Comparison of ENCODE assay signal across 9 cellular contexts in the genomic region with DNA sequence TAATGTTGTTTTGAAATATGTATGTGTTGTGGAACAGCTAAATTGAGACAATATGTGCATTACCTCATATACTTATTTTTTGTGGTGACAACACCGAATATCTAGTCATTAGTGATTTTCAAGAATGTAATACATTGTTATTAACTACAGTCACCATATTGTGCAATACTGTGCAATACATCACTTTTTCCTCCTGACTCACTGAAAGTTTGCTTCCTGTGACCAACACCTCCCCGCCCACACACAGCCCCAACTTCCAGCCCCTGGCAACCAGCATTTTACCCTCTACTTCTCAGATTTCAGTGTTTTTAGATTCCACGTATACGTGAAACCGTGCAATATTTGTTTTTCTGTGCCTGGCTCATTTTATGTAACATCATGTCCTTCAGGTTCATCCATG.
DNase-seq lines count a peak whose midpoint lies in the region; ATAC-seq and TF ChIP-seq lines count a peak whose summit lies in the region.
"Had no signal": no experiment of that assay in that cellular context is flagged by ENCODE, and none has a peak within 500 bp of the region (broad histone marks: within the 10 kb centered on the region; RNA-seq: fewer than 3 reads in every experiment).

No MANE protein-coding gene starts in this region.

- DNase-seq in SIG-M5 treated with dmso at 0.1 percent for 504 hours (lab: John Stamatoyannopoulos, UW; ENCODE audit: unreplicated experiment), result peak; percentile 19
- no peak for DNase-seq in SIG-M5 (lab: John Stamatoyannopoulos, UW)
- DNase-seq in OCI-M1 (lab: John Stamatoyannopoulos, UW), result peak; percentile 77
- peak; percentile 96 for DNase-seq in fibroblast of pulmonary artery (ENCODE audit: low read depth)
- peak; percentile 25 for DNase-seq in stimulated activated CD4-positive, alpha-beta T cell treated with anti-CD3 and anti-CD28 coated beads, Interleukin-4, amount 100 ng/mL, for 24 hours
- no peak for DNase-seq in NCI-H1417 treated with DMSO at 0.1 percent for 48 hours (lab: John Stamatoyannopoulos, UW)
- DNase-seq in NCI-H526 (lab: John Stamatoyannopoulos, UW), result no peak

- H3K4me3 ChIP-seq in fibroblast of pulmonary artery (replicated peaks; ENCODE audit: low read depth, low read length), result no peak overlapping the region
- H3K4me3 ChIP-seq: BLaER1 had no signal

- ATAC-seq in GM21576 (IDR thresholded peaks at IDR 0.05; ENCODE audit: unreplicated experiment), result no peak

- no peak for TF ChIP-seq CTCF in fibroblast of pulmonary artery (IDR thresholded peaks at IDR 0.05; ENCODE audit: low read length, missing control alignments)

Comparison
In these comparisons a context has a peak if more than half of its experiments do, and no peak if none do; other contexts are left out.
1. DNase-seq: peak in SIG-M5 treated with dmso at 0.1 percent for 504 hours (single experiment), OCI-M1 (single experiment), fibroblast of pulmonary artery (single experiment) and stimulated activated CD4-positive, alpha-beta T cell treated with anti-CD3 and anti-CD28 coated beads, Interleukin-4, amount 100 ng/mL, for 24 hours (single experiment); none in SIG-M5 (single experiment), NCI-H1417 treated with DMSO at 0.1 percent for 48 hours (single experiment) and NCI-H526 (0 of 2).